Comparison of ENCODE assay signal across 2 cellular contexts in the genomic region with DNA sequence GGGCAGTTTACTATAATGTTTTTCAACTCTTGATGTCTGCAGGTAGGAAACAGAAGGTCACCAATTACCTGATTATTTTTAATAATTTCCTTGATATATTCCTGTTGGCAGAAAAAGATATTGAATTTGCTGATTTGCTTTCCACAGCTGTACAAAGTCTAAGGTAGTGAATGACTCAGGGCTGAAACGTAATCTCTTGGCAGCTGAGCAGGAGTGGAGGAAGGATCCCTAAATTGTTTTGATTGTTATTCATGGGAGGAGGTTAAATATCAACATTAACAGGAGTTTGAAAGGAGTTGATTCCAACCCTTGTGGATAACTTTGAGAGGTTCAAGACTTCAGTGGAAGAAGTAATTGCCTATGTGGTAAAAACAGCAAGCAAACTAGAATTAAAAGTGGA.
TF ChIP-seq lines count a peak whose summit lies in the region.

No MANE protein-coding gene starts in this region.

TF ChIP-seq in WTC11, 78 proteins besides CTCF, POLR2A, EP300 and RAD21:
- TF ChIP-seq, protein P1, sequence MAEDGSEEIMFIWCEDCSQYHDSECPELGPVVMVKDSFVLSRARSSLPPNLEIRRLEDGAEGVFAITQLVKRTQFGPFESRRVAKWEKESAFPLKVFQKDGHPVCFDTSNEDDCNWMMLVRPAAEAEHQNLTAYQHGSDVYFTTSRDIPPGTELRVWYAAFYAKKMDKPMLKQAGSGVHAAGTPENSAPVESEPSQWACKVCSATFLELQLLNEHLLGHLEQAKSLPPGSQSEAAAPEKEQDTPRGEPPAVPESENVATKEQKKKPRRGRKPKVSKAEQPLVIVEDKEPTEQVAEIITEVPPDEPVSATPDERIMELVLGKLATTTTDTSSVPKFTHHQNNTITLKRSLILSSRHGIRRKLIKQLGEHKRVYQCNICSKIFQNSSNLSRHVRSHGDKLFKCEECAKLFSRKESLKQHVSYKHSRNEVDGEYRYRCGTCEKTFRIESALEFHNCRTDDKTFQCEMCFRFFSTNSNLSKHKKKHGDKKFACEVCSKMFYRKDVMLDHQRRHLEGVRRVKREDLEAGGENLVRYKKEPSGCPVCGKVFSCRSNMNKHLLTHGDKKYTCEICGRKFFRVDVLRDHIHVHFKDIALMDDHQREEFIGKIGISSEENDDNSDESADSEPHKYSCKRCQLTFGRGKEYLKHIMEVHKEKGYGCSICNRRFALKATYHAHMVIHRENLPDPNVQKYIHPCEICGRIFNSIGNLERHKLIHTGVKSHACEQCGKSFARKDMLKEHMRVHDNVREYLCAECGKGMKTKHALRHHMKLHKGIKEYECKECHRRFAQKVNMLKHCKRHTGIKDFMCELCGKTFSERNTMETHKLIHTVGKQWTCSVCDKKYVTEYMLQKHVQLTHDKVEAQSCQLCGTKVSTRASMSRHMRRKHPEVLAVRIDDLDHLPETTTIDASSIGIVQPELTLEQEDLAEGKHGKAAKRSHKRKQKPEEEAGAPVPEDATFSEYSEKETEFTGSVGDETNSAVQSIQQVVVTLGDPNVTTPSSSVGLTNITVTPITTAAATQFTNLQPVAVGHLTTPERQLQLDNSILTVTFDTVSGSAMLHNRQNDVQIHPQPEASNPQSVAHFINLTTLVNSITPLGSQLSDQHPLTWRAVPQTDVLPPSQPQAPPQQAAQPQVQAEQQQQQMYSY (CRISPR knock-in tag; IDR thresholded peaks at IDR 0.05): no peak
- TF ChIP-seq CREM (CRISPR knock-in tag; IDR thresholded peaks at IDR 0.05) (no peak), RELA (CRISPR knock-in tag; IDR thresholded peaks at IDR 0.05; ENCODE audit: borderline replicate concordance) (no peak), MYBL2 (CRISPR knock-in tag; IDR thresholded peaks at IDR 0.05) (no peak)
- TF ChIP-seq, protein P2, sequence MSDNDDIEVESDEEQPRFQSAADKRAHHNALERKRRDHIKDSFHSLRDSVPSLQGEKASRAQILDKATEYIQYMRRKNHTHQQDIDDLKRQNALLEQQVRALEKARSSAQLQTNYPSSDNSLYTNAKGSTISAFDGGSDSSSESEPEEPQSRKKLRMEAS (CRISPR knock-in tag; IDR thresholded peaks at IDR 0.05): no peak

TF ChIP-seq in HepG2, 621 proteins besides CTCF, POLR2A, EP300 and RAD21:
- TF ChIP-seq, protein P3, sequence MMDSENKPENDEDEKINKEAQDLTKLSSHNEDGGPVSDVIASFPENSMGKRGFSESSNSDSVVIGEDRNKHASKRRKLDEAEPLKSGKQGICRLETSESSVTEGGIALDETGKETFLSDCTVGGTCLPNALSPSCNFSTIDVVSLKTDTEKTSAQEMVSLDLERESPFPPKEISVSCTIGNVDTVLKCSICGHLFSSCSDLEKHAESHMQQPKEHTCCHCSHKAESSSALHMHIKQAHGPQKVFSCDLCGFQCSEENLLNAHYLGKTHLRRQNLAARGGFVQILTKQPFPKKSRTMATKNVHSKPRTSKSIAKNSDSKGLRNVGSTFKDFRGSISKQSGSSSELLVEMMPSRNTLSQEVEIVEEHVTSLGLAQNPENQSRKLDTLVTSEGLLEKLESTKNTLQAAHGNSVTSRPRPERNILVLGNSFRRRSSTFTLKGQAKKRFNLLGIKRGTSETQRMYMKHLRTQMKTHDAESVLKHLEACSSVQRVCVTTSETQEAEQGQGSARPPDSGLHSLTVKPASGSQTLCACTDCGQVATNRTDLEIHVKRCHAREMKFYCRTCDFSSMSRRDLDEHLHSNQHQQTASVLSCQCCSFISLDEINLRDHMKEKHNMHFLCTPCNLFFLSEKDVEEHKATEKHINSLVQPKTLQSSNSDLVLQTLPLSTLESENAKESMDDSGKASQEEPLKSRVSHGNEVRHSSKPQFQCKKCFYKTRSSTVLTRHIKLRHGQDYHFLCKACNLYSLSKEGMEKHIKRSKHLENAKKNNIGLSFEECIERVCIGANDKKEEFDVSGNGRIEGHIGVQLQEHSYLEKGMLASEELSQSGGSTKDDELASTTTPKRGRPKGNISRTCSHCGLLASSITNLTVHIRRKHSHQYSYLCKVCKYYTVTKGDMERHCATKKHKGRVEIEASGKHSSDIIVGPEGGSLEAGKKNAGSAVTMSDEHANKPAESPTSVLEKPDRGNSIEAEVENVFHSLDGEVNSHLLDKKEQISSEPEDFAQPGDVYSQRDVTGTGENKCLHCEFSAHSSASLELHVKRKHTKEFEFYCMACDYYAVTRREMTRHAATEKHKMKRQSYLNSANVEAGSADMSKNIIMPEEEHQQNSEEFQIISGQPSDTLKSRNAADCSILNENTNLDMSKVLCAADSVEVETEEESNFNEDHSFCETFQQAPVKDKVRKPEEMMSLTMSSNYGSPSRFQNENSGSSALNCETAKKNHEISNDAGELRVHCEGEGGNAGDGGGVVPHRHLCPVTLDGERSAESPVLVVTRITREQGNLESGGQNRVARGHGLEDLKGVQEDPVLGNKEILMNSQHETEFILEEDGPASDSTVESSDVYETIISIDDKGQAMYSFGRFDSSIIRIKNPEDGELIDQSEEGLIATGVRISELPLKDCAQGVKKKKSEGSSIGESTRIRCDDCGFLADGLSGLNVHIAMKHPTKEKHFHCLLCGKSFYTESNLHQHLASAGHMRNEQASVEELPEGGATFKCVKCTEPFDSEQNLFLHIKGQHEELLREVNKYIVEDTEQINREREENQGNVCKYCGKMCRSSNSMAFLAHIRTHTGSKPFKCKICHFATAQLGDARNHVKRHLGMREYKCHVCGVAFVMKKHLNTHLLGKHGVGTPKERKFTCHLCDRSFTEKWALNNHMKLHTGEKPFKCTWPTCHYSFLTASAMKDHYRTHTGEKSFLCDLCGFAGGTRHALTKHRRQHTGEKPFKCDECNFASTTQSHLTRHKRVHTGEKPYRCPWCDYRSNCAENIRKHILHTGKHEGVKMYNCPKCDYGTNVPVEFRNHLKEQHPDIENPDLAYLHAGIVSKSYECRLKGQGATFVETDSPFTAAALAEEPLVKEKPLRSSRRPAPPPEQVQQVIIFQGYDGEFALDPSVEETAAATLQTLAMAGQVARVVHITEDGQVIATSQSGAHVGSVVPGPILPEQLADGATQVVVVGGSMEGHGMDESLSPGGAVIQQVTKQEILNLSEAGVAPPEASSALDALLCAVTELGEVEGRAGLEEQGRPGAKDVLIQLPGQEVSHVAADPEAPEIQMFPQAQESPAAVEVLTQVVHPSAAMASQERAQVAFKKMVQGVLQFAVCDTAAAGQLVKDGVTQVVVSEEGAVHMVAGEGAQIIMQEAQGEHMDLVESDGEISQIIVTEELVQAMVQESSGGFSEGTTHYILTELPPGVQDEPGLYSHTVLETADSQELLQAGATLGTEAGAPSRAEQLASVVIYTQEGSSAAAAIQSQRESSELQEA (CRISPR knock-in tag; IDR thresholded peaks at IDR 0.05; ENCODE audit: not compliant biosample characterization): no peak
- no peak for TF ChIP-seq KDM1A (CRISPR knock-in tag; IDR thresholded peaks at IDR 0.05)
- no peak for TF ChIP-seq NFRKB (IDR thresholded peaks at IDR 0.05)
- no peak for TF ChIP-seq PRMT3 (CRISPR knock-in tag; IDR thresholded peaks at IDR 0.05; ENCODE audit: borderline replicate concordance, low read depth)
- no peak for TF ChIP-seq ADNP (CRISPR knock-in tag; IDR thresholded peaks at IDR 0.05)
- no peak for TF ChIP-seq ATF7 (IDR thresholded peaks at IDR 0.05)
- no peak for TF ChIP-seq ATF7 (CRISPR knock-in tag; IDR thresholded peaks at IDR 0.05)
- TF ChIP-seq, protein P4, sequence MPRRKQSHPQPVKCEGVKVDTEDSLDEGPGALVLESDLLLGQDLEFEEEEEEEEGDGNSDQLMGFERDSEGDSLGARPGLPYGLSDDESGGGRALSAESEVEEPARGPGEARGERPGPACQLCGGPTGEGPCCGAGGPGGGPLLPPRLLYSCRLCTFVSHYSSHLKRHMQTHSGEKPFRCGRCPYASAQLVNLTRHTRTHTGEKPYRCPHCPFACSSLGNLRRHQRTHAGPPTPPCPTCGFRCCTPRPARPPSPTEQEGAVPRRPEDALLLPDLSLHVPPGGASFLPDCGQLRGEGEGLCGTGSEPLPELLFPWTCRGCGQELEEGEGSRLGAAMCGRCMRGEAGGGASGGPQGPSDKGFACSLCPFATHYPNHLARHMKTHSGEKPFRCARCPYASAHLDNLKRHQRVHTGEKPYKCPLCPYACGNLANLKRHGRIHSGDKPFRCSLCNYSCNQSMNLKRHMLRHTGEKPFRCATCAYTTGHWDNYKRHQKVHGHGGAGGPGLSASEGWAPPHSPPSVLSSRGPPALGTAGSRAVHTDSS (CRISPR knock-in tag; conservative IDR thresholded peaks at IDR 0.05): no peak
- TF ChIP-seq ZFP36 (IDR thresholded peaks at IDR 0.05; ENCODE audit: borderline replicate concordance, low read depth, low read length, partially characterized antibody): no peak
- no peak for TF ChIP-seq ZBTB38 (CRISPR knock-in tag; IDR thresholded peaks at IDR 0.05)
- TF ChIP-seq MYC (CRISPR knock-in tag; IDR thresholded peaks at IDR 0.05; ENCODE audit: borderline replicate concordance): no peak
- no peak for TF ChIP-seq ZNF350 (CRISPR knock-in tag; IDR thresholded peaks at IDR 0.05; ENCODE audit: borderline replicate concordance, low read depth)
TF ChIP-seq in HepG2: peak in this region for 0.
